ENCODE assay signal across 10 cellular contexts in genomic region chr7:107166702-107167426, GRCh38. TPM values are rescaled to one million over a fixed set of nuclear protein-coding genes. Genes with fewer than 3 reads are reported as not detected.
DNase-seq lines count a peak whose midpoint lies in the region; ATAC-seq and TF ChIP-seq lines count a peak whose summit lies in the region.
"Had no signal": no experiment of that assay in that cellular context is flagged by ENCODE, and none has a peak within 500 bp of the region (broad histone marks: within the 10 kb centered on the region; RNA-seq: fewer than 3 reads in every experiment).

No MANE protein-coding gene starts in this region.

- POLR2A ChIA-PET in HCT116 (lab: Charles Lee) = interaction anchor here (0.7 to 1.0 kb wide), 3 partner anchors 16 to 848 kb away, joined by 3 to 8 read pairs (median 3); no protein-coding TSS in a partner anchor

- intact Hi-C loops in HCT116 (cut with micrococcal nuclease) = loop anchor here (5.0 kb wide), 1 partner anchor 505 kb away; the partner anchor contains the start of gene CCDC71L

- H3K27me3 ChIP-seq in HCT116 (ENCODE audit: insufficient read depth, low read length) = no peaks in the 10 kb centered on the region
- H3K27me3 ChIP-seq in WERI-Rb-1 (ENCODE audit: insufficient read depth, low read depth, severe bottlenecking) = no peaks in the 10 kb centered on the region
- H3K27me3 ChIP-seq in smooth muscle cell (ENCODE audit: low read depth) = no peaks in the 10 kb centered on the region

- no TSS peak for BruUV-seq in HCT116 (replicated peaks; lab: Mats Ljungman, UMichigan)

- H3K27ac ChIP-seq in HCT116 (ENCODE audit: low read depth, low read length) = peak overlapping the region; percentile 67; the same call in 1 of the 2 replicates
- peak overlapping the region; percentile 64 for H3K27ac ChIP-seq in WERI-Rb-1
- H3K27ac ChIP-seq in smooth muscle cell (ENCODE audit: low read depth) = peak overlapping the region; percentile 100

- H2AFZ ChIP-seq in HCT116 (ENCODE audit: low read depth, low read length, poor library complexity, severe bottlenecking) (peak overlapping the region; percentile 98), smooth muscle cell (ENCODE audit: low read depth) (peak overlapping the region; percentile 99)

- RAD21 ChIA-PET in HCT116 (lab: Charles Lee; ENCODE audit: low non-redundant PET in 1 of 2, low total read pairs in 2 of 2, uncharacterized antibody in 2 of 2, unreplicated experiment in 2 of 2) = no interaction called here

- H4K20me1 ChIP-seq in HCT116 (ENCODE audit: insufficient read depth) = no peaks in the 10 kb centered on the region
- peaks cover 20% of the 10 kb centered on the region for H4K20me1 ChIP-seq in smooth muscle cell (ENCODE audit: low read depth)

- H3K36me3 ChIP-seq in HCT116 (ENCODE audit: control insufficient read depth in 1 of 2, insufficient read depth in 2 of 2, low read length in 2 of 2) (no peaks in the 10 kb centered on the region), WERI-Rb-1 (no peaks in the 10 kb centered on the region), smooth muscle cell (ENCODE audit: low read depth) (no peaks in the 10 kb centered on the region)

- DNase-seq in HCT116 (ENCODE audit: low read depth, low spot score) (no peak), WERI-Rb-1 (no peak), fibroblast of villous mesenchyme (ENCODE audit: low read depth) (no peak), smooth muscle cell (lab: John Stamatoyannopoulos, UW; ENCODE audit: unreplicated experiment) (no peak), NCI-H1048 (lab: John Stamatoyannopoulos, UW) (no peak)
- no peak for DNase-seq in effector CD4-positive, alpha-beta T cell
- DNase-seq in stimulated activated CD4-positive, alpha-beta T cell treated with anti-CD3 and anti-CD28 coated beads, Interleukin-4, amount 100 ng/mL, for 1 hour = no peak
- DNase-seq: activated CD4-positive, alpha-beta T cell treated with anti-CD3 and anti-CD28 coated beads, Interleukin-2, amount 50 U/mL, for 4 hours; stimulated activated CD4-positive, alpha-beta T cell treated with anti-CD3 and anti-CD28 coated beads, Interleukin-12 subunit alpha, Interleukin-12 subunit beta, amount 100 ng/mL, for 4 hours had no signal

- peaks cover 18% of the 10 kb centered on the region for H3K79me2 ChIP-seq in HCT116 (ENCODE audit: insufficient read depth, low read length)
- peaks cover 20% of the 10 kb centered on the region for H3K79me2 ChIP-seq in smooth muscle cell (ENCODE audit: low read depth)

- peak overlapping the region; percentile 48 to 67; a peak in 3 of 4 replicates for H3K4me3 ChIP-seq in HCT116 (replicated peaks in 1 of 2; ENCODE audit: low read depth in 1 of 2, low read length in 2 of 2)
- peak overlapping the region; percentile 86 for H3K4me3 ChIP-seq in WERI-Rb-1 (ENCODE audit: low read depth, low read length)
- peak overlapping the region; percentile 68 for H3K4me3 ChIP-seq in fibroblast of villous mesenchyme (ENCODE audit: low read depth, low read length)
- peak overlapping the region; percentile 65 for H3K4me3 ChIP-seq in smooth muscle cell

- H3K4me2 ChIP-seq in HCT116 (ENCODE audit: low read length) (peak overlapping the region; percentile 93), smooth muscle cell (peak overlapping the region; percentile 95)

- peaks cover 5 to 18% of the 10 kb centered on the region in 2 experiments; a peak in 3 of 4 replicates for H3K4me1 ChIP-seq in HCT116 (ENCODE audit: control insufficient read depth in 1 of 2, insufficient read depth in 2 of 2, low read length in 2 of 2)
- H3K4me1 ChIP-seq in smooth muscle cell (ENCODE audit: low read depth) = peaks cover 20% of the 10 kb centered on the region

- TF ChIP-seq CTCF in HCT116 (IDR thresholded peaks at IDR 0.05 in 2 of 3, conservative IDR thresholded peaks at IDR 0.05 in 1 of 3; ENCODE audit: borderline replicate concordance in 1 of 3, insufficient read depth in 1 of 3, low read depth in 2 of 3, low read length in 2 of 3) = no peak
- TF ChIP-seq CTCF in WERI-Rb-1 (IDR thresholded peaks at IDR 0.05; ENCODE audit: low read depth, low read length) = no peak
- no peak for TF ChIP-seq CTCF in fibroblast of villous mesenchyme (IDR thresholded peaks at IDR 0.05; ENCODE audit: insufficient read depth, low read depth, low read length)
- no peak for TF ChIP-seq CTCF in smooth muscle cell (IDR thresholded peaks at IDR 0.05; ENCODE audit: borderline replicate concordance, insufficient read depth, poor library complexity, severe bottlenecking)

- no peak for TF ChIP-seq POLR2A in HCT116 (IDR thresholded peaks at IDR 0.05; ENCODE audit: borderline replicate concordance, extremely low read depth, insufficient read depth, insufficient read length)

- ATAC-seq in HCT116 (no peak), GM18870 (IDR thresholded peaks at IDR 0.05; ENCODE audit: unreplicated experiment) (no peak)

- no peak for TF ChIP-seq RAD21 in HCT116 (IDR thresholded peaks at IDR 0.05; ENCODE audit: low read depth)

- WGBS in smooth muscle cell (ENCODE audit: low lambda C conversion rate) = 68% methylated on average over 6 of the region's 6 CpGs

- H3K9me2 ChIP-seq in HCT116 (ENCODE audit: insufficient read depth) = no peaks in the 10 kb centered on the region

- peaks cover 16% of the 10 kb centered on the region for H3F3A ChIP-seq in smooth muscle cell (ENCODE audit: low read depth)

- H3K9me3 ChIP-seq in HCT116 (ENCODE audit: control insufficient read depth in 1 of 2, insufficient read depth in 1 of 2, low read depth in 1 of 2, low read length in 2 of 2) (no peaks in the 10 kb centered on the region), WERI-Rb-1 (ENCODE audit: severe bottlenecking) (no peaks in the 10 kb centered on the region), smooth muscle cell (replicated peaks; ENCODE audit: low read depth) (no peaks in the 10 kb centered on the region)

- CTCF ChIA-PET in HCT116 (lab: Charles Lee) = interaction anchor here (0.8 to 3.1 kb wide), 4 partner anchors 15 to 220 kb away, joined by 3 to 11 read pairs (median 8); no protein-coding TSS in a partner anchor

- peak overlapping the region; percentile 59 for H3K9ac ChIP-seq in HCT116 (ENCODE audit: low read length)
- H3K9ac ChIP-seq in smooth muscle cell (ENCODE audit: low read depth) = peak overlapping the region; percentile 99

TF ChIP-seq in HCT116, 20 proteins besides CTCF, POLR2A, EP300 and RAD21:
- TF ChIP-seq EZH2 (IDR thresholded peaks at IDR 0.05) = no peak
- no peak for TF ChIP-seq REST (IDR thresholded peaks at IDR 0.05; ENCODE audit: low read depth)
- no peak for TF ChIP-seq ATF3 (IDR thresholded peaks at IDR 0.05)

RNA-seq across cellular contexts. Expression of gene HBP1, which starts 1.9 kb away (rescaled TPM):
- total RNA-seq in HCT116 (2021; ENCODE audit: unreplicated experiment) (24.3 TPM), fibroblast of villous mesenchyme (53.1 and 66.9 TPM in 2 replicates), smooth muscle cell (102 and 105 TPM in 2 replicates)
- polyA plus RNA-seq in HCT116 (2012) = 20.0 and 21.8 TPM in 2 replicates
- polyA plus RNA-seq in smooth muscle cell = 57.9 and 61.2 TPM in 2 replicates
